In the genomic region with DNA sequence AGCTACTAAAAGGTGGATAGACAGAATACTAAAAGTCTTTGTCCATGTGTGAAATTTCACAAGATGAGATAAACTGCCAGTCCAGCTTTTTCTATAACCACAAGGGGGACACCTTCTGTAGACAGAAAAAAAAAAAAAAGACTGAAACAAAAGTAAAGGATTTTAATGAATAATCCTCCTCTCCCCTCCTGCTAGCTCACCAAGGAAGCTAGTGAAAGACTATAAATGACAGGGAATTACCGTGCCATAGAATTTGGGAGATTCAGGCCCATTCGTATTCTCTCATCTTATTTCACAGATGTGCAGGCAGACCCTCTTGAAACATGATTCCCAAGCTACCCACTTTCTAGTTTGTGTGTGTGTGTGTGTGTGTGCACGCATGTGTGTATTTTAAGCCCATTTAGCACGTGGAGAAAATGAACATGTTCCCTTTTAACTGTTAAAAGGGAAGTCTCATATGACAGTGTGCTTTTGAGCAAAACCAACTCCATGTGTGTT, we compare ENCODE assay signal across 8 cellular contexts. TPM values are rescaled to one million over a fixed set of nuclear protein-coding genes. Genes with fewer than 3 reads are reported as not detected.
DNase-seq lines count a peak whose midpoint lies in the region; ATAC-seq and TF ChIP-seq lines count a peak whose summit lies in the region.

No MANE protein-coding gene starts in this region.

- no peaks in the 10 kb centered on the region for H3K27me3 ChIP-seq in dorsolateral prefrontal cortex

- H3K27ac Mint-ChIP-seq in Calu3 (ENCODE audit: unreplicated experiment) (no peak overlapping the region), nephron progenitor cell (no peak overlapping the region)

- no peak for ATAC-seq in HG02642 (IDR thresholded peaks at IDR 0.05; ENCODE audit: poor library complexity, unreplicated experiment)

- H3K36me3 Mint-ChIP-seq in Calu3 (ENCODE audit: insufficient read depth, unreplicated experiment) (no peaks in the 10 kb centered on the region), nephron progenitor cell (ENCODE audit: low read depth) (no peaks in the 10 kb centered on the region)

- CTCF ChIA-PET in Calu3 (lab: Charles Lee): interaction anchor here (0.6 to 0.9 kb wide), 6 partner anchors 17 to 576 kb away, joined by 3 to 5 read pairs (median 3); no protein-coding TSS in a partner anchor

- peak; percentile 40 for TF ChIP-seq CTCF in Calu3 (IDR thresholded peaks at IDR 0.05; ENCODE audit: unreplicated experiment)
- peak in 51 of 56 donors; percentile 13 to 59 (median 44) for TF ChIP-seq CTCF in dorsolateral prefrontal cortex (IDR thresholded peaks at IDR 0.05 in 54 of 56, conservative IDR thresholded peaks at IDR 0.05 in 2 of 56; ENCODE audit: low read depth in 1 of 56, partially characterized antibody in 56 of 56)
- peak; percentile 50 for TF ChIP-seq CTCF in nephron progenitor cell (IDR thresholded peaks at IDR 0.05)

- H3K9me3 Mint-ChIP-seq in Calu3 (ENCODE audit: low read depth, unreplicated experiment): peaks cover 3% of the 10 kb centered on the region
- peaks cover 10% of the 10 kb centered on the region for H3K9me3 Mint-ChIP-seq in nephron progenitor cell

- intact Hi-C loops in Calu3 (cut with micrococcal nuclease; ENCODE audit: unreplicated experiment) (loop anchor here (5.0 kb wide), 1 partner anchor 274 kb away; no protein-coding TSS in a partner anchor), dorsolateral prefrontal cortex (cut with DNase I) (no loop called here)

- DNase-seq in Calu3 (no peak), NCI-H2227 (lab: John Stamatoyannopoulos, UW; ENCODE audit: unreplicated experiment) (peak; percentile 55), dorsolateral prefrontal cortex (no peak), nephron progenitor cell (no peak), NCI-H226 (no peak), NCI-H2107 treated with DMSO at 0.1 percent for 48 hours (lab: John Stamatoyannopoulos, UW; ENCODE audit: unreplicated experiment) (no peak), SW480 (ENCODE audit: low spot score) (no peak)

- peak overlapping the region in 2 of 59 donors; percentile 7 to 42 for H3K4me3 ChIP-seq in dorsolateral prefrontal cortex

- BruUV-seq in Calu3 (replicated peaks; lab: Mats Ljungman, UMichigan): no TSS peak

- H3K4me3 Mint-ChIP-seq in Calu3 (ENCODE audit: low read depth, unreplicated experiment): no peak overlapping the region
- H3K4me3 Mint-ChIP-seq in nephron progenitor cell: no peak overlapping the region

- H3K4me1 Mint-ChIP-seq in Calu3 (ENCODE audit: low read depth, unreplicated experiment): no peaks in the 10 kb centered on the region
- peaks cover 37% of the 10 kb centered on the region for H3K4me1 Mint-ChIP-seq in nephron progenitor cell

- H3K27me3 Mint-ChIP-seq in Calu3 (ENCODE audit: unreplicated experiment) (no peaks in the 10 kb centered on the region), nephron progenitor cell (ENCODE audit: low read depth, poor library complexity) (peaks cover 6% of the 10 kb centered on the region)

- H3K27ac ChIP-seq in dorsolateral prefrontal cortex: peak overlapping the region in 5 of 59 donors; percentile 0 to 29 (median 25)

RNA-seq across cellular contexts. Expression of gene SLC8A1, which starts 36.3 kb away (rescaled TPM):
- total RNA-seq in Calu3 (2022) (0.05 and 0.10 TPM in 2 replicates), dorsolateral prefrontal cortex (100 to 1,000 TPM in 118 of 120 experiments, 10 to 100 TPM in 2; 74.5 to 294 (median 219) TPM)

Comparison
In these comparisons a context has a peak if more than half of its experiments do, and no peak if none do; other contexts are left out.
1. RNA of gene SLC8A1, which starts 36.3 kb away (total RNA-seq): 74.5 to 294 TPM in dorsolateral prefrontal cortex; 0.05 to 0.10 TPM in Calu3; every median in the first group is over 10 times any median in the second.
2. Peak in every context shown above with its lines, with median percentiles within 50 percentile points of each other: CTCF ChIP-seq.